Comparison of ENCODE assay signal across 10 cellular contexts in genomic region chr22:43002198-43002577, GRCh38. TPM values are rescaled to one million over a fixed set of nuclear protein-coding genes. Genes with fewer than 3 reads are reported as not detected.
DNase-seq lines count a peak whose midpoint lies in the region; ATAC-seq and TF ChIP-seq lines count a peak whose summit lies in the region.
"Had no signal": no experiment of that assay in that cellular context is flagged by ENCODE, and none has a peak within 500 bp of the region (broad histone marks: within the 10 kb centered on the region; RNA-seq: fewer than 3 reads in every experiment).

No MANE protein-coding gene starts in this region.

- H3K23ac ChIP-seq in neuronal stem cell (ENCODE audit: low read depth, low read length, poor library complexity) = no peak overlapping the region

- H3K4me1 ChIP-seq in lower lobe of right lung = peaks cover 80% of the 10 kb centered on the region
- H3K4me1 ChIP-seq in neuronal stem cell (ENCODE audit: control insufficient read depth in 2 of 2, insufficient read depth in 1 of 2, low read depth in 1 of 2, low read length in 2 of 2) = peaks cover 9 to 16% of the 10 kb centered on the region in 2 donors

- H3K36me3 ChIP-seq in lower lobe of right lung (no peaks in the 10 kb centered on the region), neuronal stem cell (replicated peaks in 1 of 2; ENCODE audit: control insufficient read depth in 2 of 2, insufficient read depth in 2 of 2, low read length in 2 of 2) (no peaks in the 10 kb centered on the region)

- H2BK5ac ChIP-seq in neuronal stem cell (ENCODE audit: low read length) = no peak overlapping the region

- no peaks in the 10 kb centered on the region for H3K27me3 ChIP-seq in HL-60 (ENCODE audit: insufficient read depth, poor library complexity, severe bottlenecking)
- H3K27me3 ChIP-seq in lower lobe of right lung (ENCODE audit: low read depth) = no peaks in the 10 kb centered on the region
- no peaks in the 10 kb centered on the region for H3K27me3 ChIP-seq in neuronal stem cell (ENCODE audit: control insufficient read depth in 3 of 3, insufficient read depth in 3 of 3, low read depth in 1 of 3, low read length in 3 of 3)

- DNase-seq in AG08395 (ENCODE audit: low spot score) (peak; percentile 31), HL-60 (ENCODE audit: low read depth in 1 of 2, low spot score in 1 of 2) (no peak), astrocyte of the spinal cord (ENCODE audit: low read depth, low spot score) (peak; percentile 70), lower lobe of right lung (no peak), neuronal stem cell (ENCODE audit: low spot score) (no peak), NCI-H1436 treated with DMSO at 0.1 percent for 48 hours (lab: John Stamatoyannopoulos, UW) (no peak), NCI-H1417 treated with DMSO at 0.1 percent for 48 hours (lab: John Stamatoyannopoulos, UW) (no peak)
- DNase-seq: activated CD8-positive, alpha-beta memory T cell treated with anti-CD3 and anti-CD28 coated beads, Interleukin-2, amount 50 U/mL, for 48 hours; NCI-H510A had no signal

- no peak overlapping the region for H2BK15ac ChIP-seq in neuronal stem cell (ENCODE audit: low read length)

- no peak overlapping the region for H2AFZ ChIP-seq in neuronal stem cell (ENCODE audit: low read length)

- H3K9me3 ChIP-seq in lower lobe of right lung (no peaks in the 10 kb centered on the region), neuronal stem cell (replicated peaks in 1 of 2; ENCODE audit: control insufficient read depth in 2 of 2, insufficient read depth in 1 of 2, low read depth in 1 of 2, low read length in 2 of 2) (peaks cover 12 to 20% of the 10 kb centered on the region in 2 donors)

- H2AK5ac ChIP-seq in neuronal stem cell (ENCODE audit: low read depth, low read length) = no peak overlapping the region

- no peak for ATAC-seq in lower lobe of right lung
- no peak for ATAC-seq in GM19023 (IDR thresholded peaks at IDR 0.05; ENCODE audit: unreplicated experiment)

- TF ChIP-seq CTCF in HL-60 (IDR thresholded peaks at IDR 0.05; ENCODE audit: insufficient read depth, low read length) = no peak
- no peak for TF ChIP-seq CTCF in astrocyte of the spinal cord (IDR thresholded peaks at IDR 0.05; ENCODE audit: low read depth, low read length)
- no peak for TF ChIP-seq CTCF in lower lobe of right lung (IDR thresholded peaks at IDR 0.05)

- no peak overlapping the region for H4K8ac ChIP-seq in neuronal stem cell (ENCODE audit: low read depth, low read length)

- in situ Hi-C loops in astrocyte of the spinal cord (cut with HindIII; ENCODE audit: low sequenced_read_pairs) = no loop called here

- H2BK12ac ChIP-seq in neuronal stem cell (ENCODE audit: low read length) = no peak overlapping the region

- no peak overlapping the region for H3K18ac ChIP-seq in neuronal stem cell (ENCODE audit: low read length)

- intact Hi-C loops in lower lobe of right lung (cut with DNase I) = no loop called here

- no CpG with 5 or more reads among the region's 5 CpGs for WGBS in neuronal stem cell (ENCODE audit: extremely low coverage in 2 of 2, insufficient read length in 2 of 2, insufficient replicate concordance in 1 of 2), 2 donors

- peak overlapping the region; percentile 94 for H3K27ac ChIP-seq in HL-60 (replicated peaks)
- H3K27ac ChIP-seq in lower lobe of right lung = peak overlapping the region; percentile 59
- no peak overlapping the region for H3K27ac ChIP-seq in neuronal stem cell (replicated peaks; ENCODE audit: low read length)

- H3K79me1 ChIP-seq in neuronal stem cell (ENCODE audit: low read depth, low read length) = peaks cover 2% of the 10 kb centered on the region

- H2BK120ac ChIP-seq in neuronal stem cell (ENCODE audit: low read depth, low read length) = no peak overlapping the region

- no peak overlapping the region for H4K91ac ChIP-seq in neuronal stem cell (ENCODE audit: low read depth, low read length, poor library complexity)

- no peak overlapping the region for H3K14ac ChIP-seq in neuronal stem cell (ENCODE audit: low read length)

- H3K9ac ChIP-seq in neuronal stem cell (ENCODE audit: low read depth, low read length, poor library complexity) = no peak overlapping the region

- H3K4me3 ChIP-seq in HL-60 (replicated peaks; ENCODE audit: insufficient read depth, low read length) (no peak overlapping the region), astrocyte of the spinal cord (ENCODE audit: low read depth, low read length) (no peak overlapping the region), lower lobe of right lung (peak overlapping the region; percentile 17), neuronal stem cell (ENCODE audit: low read length in 2 of 2) (no peak overlapping the region)

- no peak overlapping the region for H3K4me2 ChIP-seq in neuronal stem cell (ENCODE audit: insufficient read depth, low read length, poor library complexity, severe bottlenecking)

- H3K4ac ChIP-seq in neuronal stem cell (ENCODE audit: low read length) = no peak overlapping the region

RNA-seq across cellular contexts. Expression of gene PACSIN2, which starts 12.8 kb away (rescaled TPM):
- total RNA-seq in lower lobe of right lung = 104 TPM
- polyA plus RNA-seq in neuronal stem cell (2013, experiment 1 of 2) = 34.2 TPM
- polyA plus RNA-seq in neuronal stem cell (2013, experiment 2 of 2) = 34.2 TPM

Comparison
In these comparisons a context has a peak if more than half of its experiments do, and no peak if none do; other contexts are left out.
1. DNase-seq: peak in AG08395 (single experiment) and astrocyte of the spinal cord (single experiment); none in HL-60 (0 of 2), lower lobe of right lung (single experiment), neuronal stem cell (single experiment), NCI-H1436 treated with DMSO at 0.1 percent for 48 hours (single experiment) and NCI-H1417 treated with DMSO at 0.1 percent for 48 hours (single experiment).